ENCODE assay signal across 1 cellular context in the genomic region with DNA sequence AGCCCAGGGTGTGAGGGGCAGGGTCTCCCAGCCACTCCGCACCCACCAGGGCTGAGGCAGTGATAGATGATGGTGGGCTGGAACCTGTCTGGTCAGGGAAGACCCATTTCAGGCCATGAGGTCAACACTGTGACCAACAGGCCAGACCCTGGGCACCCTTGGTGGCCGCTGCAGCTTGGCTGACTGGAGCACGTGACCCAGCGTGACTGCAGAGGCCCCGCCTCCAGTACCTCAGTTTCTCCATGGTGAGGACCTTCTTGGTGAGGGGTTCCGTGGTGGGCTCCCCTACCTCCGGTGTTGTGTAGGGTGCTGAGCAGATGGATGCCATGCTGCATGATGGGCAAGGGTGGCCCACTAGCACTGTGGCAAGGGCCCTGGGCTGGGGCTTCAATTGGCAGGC.
A peak's percentile ranks its signal among the peaks of the same experiment; 100 is the strongest.
TF ChIP-seq lines count a peak whose summit lies in the region.
"Not testable (repeated sequence)": the region's sequence is repeated elsewhere in the genome, so short reads cannot be mapped to it uniquely, and the experiment has no call there.

No MANE protein-coding gene starts in this region.

TF ChIP-seq in K562, 482 proteins besides CTCF, POLR2A, EP300 and RAD21:
- TF ChIP-seq BHLHE40 (IDR thresholded peaks at IDR 0.05; ENCODE audit: low read length) = 0 out of 2 replicates have a peak, but pooled peaks have one; percentile 22
- peak; percentile 44; the same call in 1 of the 2 replicates for TF ChIP-seq RAD51 (IDR thresholded peaks at IDR 0.05; ENCODE audit: borderline replicate concordance, low read depth)
- TF ChIP-seq, protein P1, sequence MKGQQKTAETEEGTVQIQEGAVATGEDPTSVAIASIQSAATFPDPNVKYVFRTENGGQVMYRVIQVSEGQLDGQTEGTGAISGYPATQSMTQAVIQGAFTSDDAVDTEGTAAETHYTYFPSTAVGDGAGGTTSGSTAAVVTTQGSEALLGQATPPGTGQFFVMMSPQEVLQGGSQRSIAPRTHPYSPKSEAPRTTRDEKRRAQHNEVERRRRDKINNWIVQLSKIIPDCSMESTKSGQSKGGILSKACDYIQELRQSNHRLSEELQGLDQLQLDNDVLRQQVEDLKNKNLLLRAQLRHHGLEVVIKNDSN (CRISPR knock-in tag; IDR thresholded peaks at IDR 0.05) = peak; percentile 68
- not testable (repeated sequence) for TF ChIP-seq FOXM1 (IDR thresholded peaks at IDR 0.05; ENCODE audit: low read depth)
- 0 out of 2 replicates have a peak, but pooled peaks have one; percentile 41 for TF ChIP-seq FOXM1 (CRISPR knock-in tag; IDR thresholded peaks at IDR 0.05; ENCODE audit: low read depth)
- TF ChIP-seq, protein P2, sequence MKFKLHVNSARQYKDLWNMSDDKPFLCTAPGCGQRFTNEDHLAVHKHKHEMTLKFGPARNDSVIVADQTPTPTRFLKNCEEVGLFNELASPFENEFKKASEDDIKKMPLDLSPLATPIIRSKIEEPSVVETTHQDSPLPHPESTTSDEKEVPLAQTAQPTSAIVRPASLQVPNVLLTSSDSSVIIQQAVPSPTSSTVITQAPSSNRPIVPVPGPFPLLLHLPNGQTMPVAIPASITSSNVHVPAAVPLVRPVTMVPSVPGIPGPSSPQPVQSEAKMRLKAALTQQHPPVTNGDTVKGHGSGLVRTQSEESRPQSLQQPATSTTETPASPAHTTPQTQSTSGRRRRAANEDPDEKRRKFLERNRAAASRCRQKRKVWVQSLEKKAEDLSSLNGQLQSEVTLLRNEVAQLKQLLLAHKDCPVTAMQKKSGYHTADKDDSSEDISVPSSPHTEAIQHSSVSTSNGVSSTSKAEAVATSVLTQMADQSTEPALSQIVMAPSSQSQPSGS (CRISPR knock-in tag; IDR thresholded peaks at IDR 0.05) = 0 out of 2 replicates have a peak, but pooled peaks have one; percentile 65
- TF ChIP-seq, protein P3, sequence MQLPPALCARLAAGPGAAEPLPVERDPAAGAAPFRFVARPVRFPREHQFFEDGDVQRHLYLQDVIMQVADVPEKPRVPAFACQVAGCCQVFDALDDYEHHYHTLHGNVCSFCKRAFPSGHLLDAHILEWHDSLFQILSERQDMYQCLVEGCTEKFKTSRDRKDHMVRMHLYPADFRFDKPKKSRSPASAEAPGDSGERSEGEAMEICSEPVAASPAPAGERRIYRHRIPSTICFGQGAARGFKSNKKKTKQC (CRISPR knock-in tag; IDR thresholded peaks at IDR 0.05) = 0 out of 2 replicates have a peak, but pooled peaks have one; percentile 24
- TF ChIP-seq, protein P4, sequence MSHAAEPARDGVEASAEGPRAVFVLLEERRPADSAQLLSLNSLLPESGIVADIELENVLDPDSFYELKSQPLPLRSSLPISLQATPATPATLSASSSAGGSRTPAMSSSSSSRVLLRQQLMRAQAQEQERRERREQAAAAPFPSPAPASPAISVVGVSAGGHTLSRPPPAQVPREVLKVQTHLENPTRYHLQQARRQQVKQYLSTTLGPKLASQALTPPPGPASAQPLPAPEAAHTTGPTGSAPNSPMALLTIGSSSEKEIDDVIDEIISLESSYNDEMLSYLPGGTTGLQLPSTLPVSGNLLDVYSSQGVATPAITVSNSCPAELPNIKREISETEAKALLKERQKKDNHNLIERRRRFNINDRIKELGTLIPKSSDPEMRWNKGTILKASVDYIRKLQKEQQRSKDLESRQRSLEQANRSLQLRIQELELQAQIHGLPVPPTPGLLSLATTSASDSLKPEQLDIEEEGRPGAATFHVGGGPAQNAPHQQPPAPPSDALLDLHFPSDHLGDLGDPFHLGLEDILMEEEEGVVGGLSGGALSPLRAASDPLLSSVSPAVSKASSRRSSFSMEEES (CRISPR knock-in tag; IDR thresholded peaks at IDR 0.05) = peak; percentile 60
- TF ChIP-seq, protein P5, sequence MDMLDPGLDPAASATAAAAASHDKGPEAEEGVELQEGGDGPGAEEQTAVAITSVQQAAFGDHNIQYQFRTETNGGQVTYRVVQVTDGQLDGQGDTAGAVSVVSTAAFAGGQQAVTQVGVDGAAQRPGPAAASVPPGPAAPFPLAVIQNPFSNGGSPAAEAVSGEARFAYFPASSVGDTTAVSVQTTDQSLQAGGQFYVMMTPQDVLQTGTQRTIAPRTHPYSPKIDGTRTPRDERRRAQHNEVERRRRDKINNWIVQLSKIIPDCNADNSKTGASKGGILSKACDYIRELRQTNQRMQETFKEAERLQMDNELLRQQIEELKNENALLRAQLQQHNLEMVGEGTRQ (CRISPR knock-in tag; IDR thresholded peaks at IDR 0.05) = peak; percentile 71
- TF ChIP-seq FOXP1 (CRISPR knock-in tag; IDR thresholded peaks at IDR 0.05) = 0 out of 2 replicates have a peak, but pooled peaks have one; percentile 22
